Comparison of ENCODE assay signal across 28 cellular contexts in genomic region chr14:89990623-89991275, GRCh38.
"Had no signal": no experiment of that assay in that cellular context is flagged by ENCODE, and none has a peak within 500 bp of the region (broad histone marks: within the 10 kb centered on the region; RNA-seq: fewer than 3 reads in every experiment).

No MANE protein-coding gene starts in this region.

- H3K27ac ChIP-seq: esophagus squamous epithelium, neural progenitor cell, parathyroid adenoma, thoracic aorta, tibial nerve, upper lobe of left lung had no signal

- FAIRE-seq: endometrium, urothelium cell line had no signal

- H3K79me2 ChIP-seq: parathyroid adenoma had no signal

- H3K27me3 ChIP-seq: esophagus squamous epithelium, neural progenitor cell, tibial nerve, upper lobe of left lung had no signal

- H2AFZ ChIP-seq: neural progenitor cell, parathyroid adenoma had no signal

- DNase-seq: cortex of kidney; effector memory CD8-positive, alpha-beta T cell; erythroblast; esophagus squamous epithelium; foreskin melanocyte; glutamatergic neuron; hypothalamus; immature natural killer cell; islet precursor cell; kidney glomerular epithelial cell; left colon; left ventricle myocardium superior; naive thymus-derived CD4-positive, alpha-beta T cell; stimulated activated CD4-positive, alpha-beta T cell treated with anti-CD3 and anti-CD28 coated beads, Interleukin-12 subunit alpha, Interleukin-12 subunit beta, amount 100 ng/mL, for 4 hours; stimulated activated CD4-positive, alpha-beta T cell treated with anti-CD3 and anti-CD28 coated beads, Interleukin-1b, Interleukin-23, amount 100 ng/mL, for 48 hours; stimulated activated CD4-positive, alpha-beta T cell treated with anti-CD3 and anti-CD28 coated beads, Interleukin-4, amount 100 ng/mL, for 1 hour; stimulated activated CD8-positive, alpha-beta memory T cell treated with anti-CD3 and anti-CD28 coated beads, Interleukin-4, amount 100 ng/mL, for 48 hours; stimulated activated naive CD4-positive, alpha-beta T cell treated with Interleukin-2 at 50 U/mL for 16 hours; upper lobe of left lung had no signal

- H3K4me2 ChIP-seq: neural progenitor cell, smooth muscle cell had no signal

- H3K4me1 ChIP-seq: esophagus squamous epithelium, neural progenitor cell, parathyroid adenoma, tibial nerve, upper lobe of left lung had no signal

- H3K9ac ChIP-seq: neural progenitor cell, parathyroid adenoma had no signal

- H3K4me3 ChIP-seq: esophagus squamous epithelium, lung, neural progenitor cell, smooth muscle cell, thoracic aorta, tibial nerve, upper lobe of left lung had no signal

- ATAC-seq: effector memory CD8-positive, alpha-beta T cell; left colon; left ventricle myocardium superior; naive thymus-derived CD4-positive, alpha-beta T cell; sciatic nerve had no signal

- H3K9me3 ChIP-seq: esophagus squamous epithelium, thoracic aorta, tibial nerve, upper lobe of left lung had no signal
